Comparison of ENCODE assay signal across 8 cellular contexts in genomic region chr19:55624109-55625003, GRCh38.
A peak's percentile ranks its signal among the peaks of the same experiment; 100 is the strongest.
DNase-seq lines count a peak whose midpoint lies in the region; ATAC-seq and TF ChIP-seq lines count a peak whose summit lies in the region.

Gene ZNF784 (minus strand): TSS chr19:55624566. CDS start chr19:55624561, 5 bp downstream.

- peak; percentile 96 for DNase-seq in GM10266 (ENCODE audit: extremely low spot score)
- DNase-seq in NCI-H510A treated with DMSO at 0.1 percent for 48 hours (lab: John Stamatoyannopoulos, UW), result peak; percentile 94
- DNase-seq in activated CD4-positive, alpha-beta T cell treated with anti-CD3 and anti-CD28 coated beads for 4 hours, result peak; percentile 96 to 98
- peak; percentile 95 for DNase-seq in choroid plexus epithelial cell (ENCODE audit: low read depth)
- DNase-seq in stimulated activated CD4-positive, alpha-beta T cell treated with anti-CD3 and anti-CD28 coated beads, Interleukin-15, amount 100 ng/mL, for 48 hours (ENCODE audit: low read depth in 2 of 2), result peak; percentile 91 to 92

- H3K27me3 ChIP-seq in layer of hippocampus (ENCODE audit: control insufficient read depth, insufficient read depth, low read length), result no peaks in the 10 kb centered on the region

- TF ChIP-seq CTCF in GM10266 (IDR thresholded peaks at IDR 0.05; ENCODE audit: control insufficient read depth, insufficient read depth, low read depth, missing control alignments) (no peak), choroid plexus epithelial cell (conservative IDR thresholded peaks at IDR 0.05; ENCODE audit: low read depth, low read length) (no peak)

- peak within 1 kb of the TSS; percentile 99 for H3K27ac ChIP-seq in layer of hippocampus (ENCODE audit: low read depth, low read length)

- ATAC-seq in HG03354 (IDR thresholded peaks at IDR 0.05; ENCODE audit: poor library complexity, severe bottlenecking, unreplicated experiment), result peak; percentile 64
- ATAC-seq in HG03039 (IDR thresholded peaks at IDR 0.05; ENCODE audit: unreplicated experiment), result no peak

- H3K4me3 ChIP-seq in choroid plexus epithelial cell (ENCODE audit: low read depth, low read length), result peak within 1 kb of the TSS; percentile 87
